Comparison of ENCODE assay signal across 21 cellular contexts in the genomic region with DNA sequence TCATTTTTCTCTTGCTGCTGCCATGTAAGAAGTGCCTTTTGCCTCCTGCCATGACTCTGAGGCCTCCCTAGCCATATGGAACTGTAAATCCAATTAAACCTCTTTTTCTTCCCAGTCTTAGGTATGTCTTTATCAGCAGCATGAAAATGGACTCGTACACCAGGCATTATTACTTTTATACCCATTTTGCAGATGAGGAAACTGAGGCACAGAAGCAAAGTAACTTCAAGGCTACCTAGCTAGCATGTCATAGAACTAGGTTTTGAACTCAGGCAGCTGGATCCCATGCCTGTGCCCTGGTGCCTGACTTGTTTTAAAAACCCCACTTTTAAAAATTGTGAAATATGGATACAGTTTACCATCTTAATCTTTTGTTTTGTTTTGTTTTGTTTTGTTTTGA. TPM values are rescaled to one million over a fixed set of nuclear protein-coding genes. Genes with fewer than 3 reads are reported as not detected.
DNase-seq lines count a peak whose midpoint lies in the region; ATAC-seq, FAIRE-seq and TF ChIP-seq lines count a peak whose summit lies in the region.
"Had no signal": no experiment of that assay in that cellular context is flagged by ENCODE, and none has a peak within 500 bp of the region (broad histone marks: within the 10 kb centered on the region; RNA-seq: fewer than 3 reads in every experiment).

No MANE protein-coding gene starts in this region.

- H3K4me1 ChIP-seq in HEK293 (ENCODE audit: control insufficient read depth, insufficient read depth, low read length) = no peaks in the 10 kb centered on the region
- H3K4me1 ChIP-seq in body of pancreas = peaks cover 30% of the 10 kb centered on the region
- H3K4me1 ChIP-seq in keratinocyte (ENCODE audit: control insufficient read depth, extremely low read depth, insufficient read depth, low read length) = peaks cover 49% of the 10 kb centered on the region
- H3K4me1 ChIP-seq in skeletal muscle tissue (ENCODE audit: control insufficient read depth in 3 of 3, insufficient read depth in 3 of 3, low read length in 3 of 3) = peaks cover 30 to 48% (median 33%) of the 10 kb centered on the region in 3 donors

- H3K79me2 ChIP-seq in keratinocyte (ENCODE audit: control insufficient read depth, insufficient read depth, low read length) = peaks cover 25% of the 10 kb centered on the region

- intact Hi-C loops in body of pancreas (cut with DNase I) = no loop called here

- H2AFZ ChIP-seq in keratinocyte (ENCODE audit: control insufficient read depth, low read length) = no peak overlapping the region

- no peak for TF ChIP-seq POLR2A in body of pancreas (IDR thresholded peaks at IDR 0.05)

- no peaks in the 10 kb centered on the region for H3K9me1 ChIP-seq in keratinocyte (ENCODE audit: control insufficient read depth, extremely low read depth, insufficient read depth, low read length)

- ATAC-seq in body of pancreas (no peak), GM21737 (IDR thresholded peaks at IDR 0.05; ENCODE audit: unreplicated experiment) (no peak), HG03439 (IDR thresholded peaks at IDR 0.05; ENCODE audit: unreplicated experiment) (no peak)

- H3K9me3 ChIP-seq in HEK293 (ENCODE audit: control insufficient read depth, insufficient read depth, low read depth, low read length) = no peaks in the 10 kb centered on the region
- H3K9me3 ChIP-seq in body of pancreas = no peaks in the 10 kb centered on the region
- H3K9me3 ChIP-seq in keratinocyte (ENCODE audit: control insufficient read depth, low read depth, low read length) = no peaks in the 10 kb centered on the region
- no peaks in the 10 kb centered on the region for H3K9me3 ChIP-seq in skeletal muscle tissue (ENCODE audit: control insufficient read depth in 3 of 3, low read length in 3 of 3)
- H3K9me3 ChIP-seq: Caco-2 had no signal

- DNase-seq in body of pancreas = no peak
- no peak for DNase-seq in keratinocyte (ENCODE audit: low read depth, low spot score)
- DNase-seq in HK-2 (ENCODE audit: unreplicated experiment) = no peak
- DNase-seq in germinal center (ENCODE audit: low spot score) = no peak
- DNase-seq: activated CD4-positive, CD25-positive, alpha-beta regulatory T cell; activated gamma-delta T cell; Caco-2; effector CD8-positive, alpha-beta T cell; foreskin melanocyte; stimulated activated CD4-positive, alpha-beta T cell treated with anti-CD3 and anti-CD28 coated beads, Interleukin-1b, Interleukin-23, amount 100 ng/mL, for 48 hours; T-helper 1 cell had no signal

- H3K36me3 ChIP-seq in HEK293 (ENCODE audit: control insufficient read depth in 2 of 2, insufficient read depth in 1 of 2, low read length in 2 of 2) (peaks cover 0 to 4% of the 10 kb centered on the region in 2 experiments; a peak in 1 of 3 replicates), body of pancreas (replicated peaks in 1 of 2; ENCODE audit: insufficient read depth in 1 of 2, low read depth in 2 of 2) (no peaks in the 10 kb centered on the region), keratinocyte (ENCODE audit: control insufficient read depth in 2 of 2, extremely low read depth in 1 of 2, insufficient read depth in 2 of 2, low read length in 2 of 2) (no peaks in the 10 kb centered on the region), skeletal muscle tissue (ENCODE audit: control insufficient read depth in 3 of 3, insufficient read depth in 3 of 3, low read length in 3 of 3) (no peaks in the 10 kb centered on the region)

- dilution Hi-C loops in keratinocyte (cut with MboI; ENCODE audit: extremely low pct_ligation_motif_present, low sequenced_read_pairs) = no loop called here

- H3K9ac ChIP-seq in keratinocyte (ENCODE audit: control insufficient read depth, extremely low read depth, insufficient read depth, low read length) (no peak overlapping the region), skeletal muscle tissue (ENCODE audit: low read depth in 1 of 3, low read length in 3 of 3) (no peak overlapping the region)

- no peaks in the 10 kb centered on the region for H4K20me1 ChIP-seq in keratinocyte (ENCODE audit: control insufficient read depth, extremely low read depth, insufficient read depth, low read length)

- H3K4me2 ChIP-seq in keratinocyte (ENCODE audit: control insufficient read depth, extremely low read depth, insufficient read depth, low read depth, low read length) = no peak overlapping the region

- CTCF ChIA-PET in HEK293 (lab: Yijun Ruan, JAX) = interaction anchor here (1.0 kb wide), 1 partner anchor 24 kb away, joined by 5 read pairs; no protein-coding TSS in a partner anchor

- H3K27me3 ChIP-seq in body of pancreas (no peaks in the 10 kb centered on the region), keratinocyte (ENCODE audit: control insufficient read depth, extremely low read depth, insufficient read depth, low read length) (no peaks in the 10 kb centered on the region), skeletal muscle tissue (ENCODE audit: control insufficient read depth in 3 of 3, insufficient read depth in 3 of 3, low read length in 3 of 3) (no peaks in the 10 kb centered on the region)

- 89 to 100% methylated on average over 1 of the region's 1 CpG for WGBS in body of pancreas, 2 donors

- H3K27ac ChIP-seq in HEK293 (ENCODE audit: extremely low read depth, low read depth, low read length) (no peak overlapping the region), body of pancreas (peak overlapping the region in 3 of 4 donors; percentile 7 to 77 (median 68)), keratinocyte (ENCODE audit: control insufficient read depth, insufficient read depth, low read length) (peak overlapping the region; percentile 96), skeletal muscle tissue (ENCODE audit: low read depth, low read length) (peak overlapping the region; percentile 67)

- POLR2A ChIA-PET in HEK293 (lab: Yijun Ruan, JAX) = no interaction called here

- H3K4me3 ChIP-seq in HEK293 (ENCODE audit: low read depth, low read length) (no peak overlapping the region), body of pancreas (no peak overlapping the region), keratinocyte (ENCODE audit: control insufficient read depth in 2 of 3, extremely low read depth in 1 of 3, insufficient read depth in 2 of 3, low read depth in 1 of 3, low read length in 3 of 3) (no peak overlapping the region), skeletal muscle tissue (ENCODE audit: low read length in 3 of 3) (no peak overlapping the region)

- TF ChIP-seq CTCF in HEK293 (tag by site-specific recombination; IDR thresholded peaks at IDR 0.05) (no peak), body of pancreas (IDR thresholded peaks at IDR 0.05) (no peak), keratinocyte (optimal IDR thresholded peaks at IDR 0.05 in 1 of 3, IDR thresholded peaks at IDR 0.05 in 1 of 3, conservative IDR thresholded peaks at IDR 0.05 in 1 of 3; ENCODE audit: extremely low read depth in 1 of 3, insufficient read depth in 2 of 3, low read length in 3 of 3) (no peak)

- peak; percentile 36 for FAIRE-seq in keratinocyte (lab: Jason Lieb, UNC)
- FAIRE-seq: astrocyte, GM12892 had no signal

TF ChIP-seq in HEK293, 187 proteins besides CTCF, POLR2A, EP300 and RAD21:
- no peak for TF ChIP-seq ZNF654 (tag by site-specific recombination; IDR thresholded peaks at IDR 0.05; ENCODE audit: low read depth)
- TF ChIP-seq, protein P1, sequence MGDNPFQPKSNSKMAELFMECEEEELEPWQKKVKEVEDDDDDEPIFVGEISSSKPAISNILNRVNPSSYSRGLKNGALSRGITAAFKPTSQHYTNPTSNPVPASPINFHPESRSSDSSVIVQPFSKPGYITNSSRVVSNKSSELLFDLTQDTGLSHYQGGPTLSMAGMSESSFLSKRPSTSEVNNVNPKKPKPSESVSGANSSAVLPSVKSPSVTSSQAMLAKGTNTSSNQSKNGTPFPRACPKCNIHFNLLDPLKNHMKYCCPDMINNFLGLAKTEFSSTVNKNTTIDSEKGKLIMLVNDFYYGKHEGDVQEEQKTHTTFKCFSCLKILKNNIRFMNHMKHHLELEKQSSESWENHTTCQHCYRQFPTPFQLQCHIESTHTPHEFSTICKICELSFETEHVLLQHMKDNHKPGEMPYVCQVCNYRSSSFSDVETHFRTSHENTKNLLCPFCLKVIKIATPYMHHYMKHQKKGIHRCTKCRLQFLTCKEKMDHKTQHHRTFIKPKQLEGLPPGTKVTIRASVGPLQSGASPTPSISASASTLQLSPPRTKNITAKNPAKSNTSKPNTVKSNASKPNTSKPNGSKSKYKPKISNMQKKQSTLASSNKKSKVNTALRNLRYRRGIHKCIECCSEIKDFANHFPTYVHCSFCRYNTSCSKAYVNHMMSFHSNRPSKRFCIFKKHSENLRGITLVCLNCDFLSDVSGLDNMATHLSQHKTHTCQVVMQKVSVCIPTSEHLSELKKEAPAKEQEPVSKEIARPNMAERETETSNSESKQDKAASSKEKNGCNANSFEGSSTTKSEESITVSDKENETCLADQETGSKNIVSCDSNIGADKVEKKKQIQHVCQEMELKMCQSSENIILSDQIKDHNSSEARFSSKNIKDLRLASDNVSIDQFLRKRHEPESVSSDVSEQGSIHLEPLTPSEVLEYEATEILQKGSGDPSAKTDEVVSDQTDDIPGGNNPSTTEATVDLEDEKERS (tag by site-specific recombination; IDR thresholded peaks at IDR 0.05) = 0 out of 2 replicates have a peak, but pooled peaks have one; percentile 19

RNA-seq across cellular contexts. Expression of gene KIAA1671, which starts 25.8 kb away (rescaled TPM):
- total RNA-seq in body of pancreas = 10 to 100 TPM; 24.9 to 79.8 TPM
- polyA plus RNA-seq in keratinocyte = 15.3 to 17.4 TPM (median 15.4 TPM) in 3 replicates
- 10.4 TPM for polyA plus RNA-seq in keratinocyte (2011; ENCODE audit: low read depth)
- polyA plus RNA-seq in keratinocyte (2011; cell fraction: cytosol; rRNA removed) = 15.3 and 19.5 TPM in 2 replicates
- polyA plus RNA-seq in keratinocyte (2011; cell fraction: nucleus; rRNA removed) = 49.4 and 50.0 TPM in 2 replicates
- polyA plus RNA-seq in keratinocyte (2012; ENCODE audit: low replicate concordance) = 16.1 and 19.0 TPM in 2 replicates
- polyA minus RNA-seq in keratinocyte = 36.5 to 48.2 TPM (median 39.6 TPM) in 3 replicates
- polyA minus RNA-seq in keratinocyte (2011; cell fraction: cytosol; rRNA and poly(A)+ RNA removed) = 24.7 TPM
- polyA minus RNA-seq in keratinocyte (2011; cell fraction: nucleus; rRNA and poly(A)+ RNA removed) = 62.6 and 98.8 TPM in 2 replicates
- total RNA-seq in skeletal muscle tissue = 11.5 TPM

RNA-seq across cellular contexts. Expression of gene LHFPL7, which starts 31.8 kb away (rescaled TPM):
- total RNA-seq in body of pancreas (not detected), skeletal muscle tissue (not detected)
- not detected in 3 replicates for polyA plus RNA-seq in keratinocyte
- polyA plus RNA-seq in keratinocyte (2011; ENCODE audit: low read depth) = not detected
- not detected in 2 replicates for polyA plus RNA-seq in keratinocyte (2011; cell fraction: cytosol; rRNA removed)
- not detected in 2 replicates for polyA plus RNA-seq in keratinocyte (2011; cell fraction: nucleus; rRNA removed)
- polyA plus RNA-seq in keratinocyte (2012; ENCODE audit: low replicate concordance) = not detected in 2 replicates
- not detected in 3 replicates for polyA minus RNA-seq in keratinocyte
- polyA minus RNA-seq in keratinocyte (2011; cell fraction: cytosol; rRNA and poly(A)+ RNA removed) = not detected
- polyA minus RNA-seq in keratinocyte (2011; cell fraction: nucleus; rRNA and poly(A)+ RNA removed) = not detected in 2 replicates
- total RNA-seq: astrocyte, Caco-2, mucosa of gallbladder, pulmonary artery endothelial cell, RPMI7951, urinary bladder had no signal
- polyA plus RNA-seq: urinary bladder had no signal
